ENCODE assay signal across 19 cellular contexts in the genomic region with DNA sequence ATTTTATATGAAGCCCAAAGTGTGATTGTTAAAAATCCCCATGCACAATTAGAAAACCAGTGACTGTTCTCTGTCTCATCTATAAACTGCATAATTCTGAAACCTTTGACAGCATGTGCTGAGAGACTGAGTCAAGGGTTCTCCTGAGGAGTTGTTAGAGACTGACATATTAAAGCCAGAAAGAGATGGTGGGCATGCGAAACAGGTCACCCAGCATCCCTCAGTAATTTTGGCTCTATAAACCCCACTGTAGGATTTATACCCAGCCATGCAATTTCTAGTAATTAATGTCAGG. TPM values are rescaled to one million over a fixed set of nuclear protein-coding genes. Genes with fewer than 3 reads are reported as not detected.
DNase-seq lines count a peak whose midpoint lies in the region; ATAC-seq, FAIRE-seq and TF ChIP-seq lines count a peak whose summit lies in the region.
"Had no signal": no experiment of that assay in that cellular context is flagged by ENCODE, and none has a peak within 500 bp of the region (broad histone marks: within the 10 kb centered on the region; RNA-seq: fewer than 3 reads in every experiment).

No MANE protein-coding gene starts in this region.

- no peak for FAIRE-seq in D721Med (lab: Jason Lieb, UNC)
- FAIRE-seq: frontal cortex, TTC549 had no signal

- peaks cover 21% of the 10 kb centered on the region for H3F3A ChIP-seq in smooth muscle cell (ENCODE audit: low read depth)

- H3K36me3 ChIP-seq in gastroesophageal sphincter = no peaks in the 10 kb centered on the region
- no peaks in the 10 kb centered on the region for H3K36me3 ChIP-seq in smooth muscle cell (ENCODE audit: low read depth)

- H3K4me1 ChIP-seq in gastroesophageal sphincter (peaks cover 0 to 73% (median 0%) of the 10 kb centered on the region in 3 donors), smooth muscle cell (ENCODE audit: low read depth) (peaks cover 49% of the 10 kb centered on the region)

- H3K9me3 ChIP-seq in gastroesophageal sphincter (no peaks in the 10 kb centered on the region), smooth muscle cell (replicated peaks; ENCODE audit: low read depth) (no peaks in the 10 kb centered on the region)

- ATAC-seq in gastroesophageal sphincter = no peak
- ATAC-seq: activated CD8-positive, alpha-beta T cell treated with anti-CD3 and anti-CD28 coated beads, Interleukin-2, amount 10 ng/mL, durations not matched to agents 7 days and 5 days; activated T-helper 17 cell treated with anti-CD3 and anti-CD28 coated beads, Interleukin-2, amount 50 U/mL, for 72 hours had no signal

- DNase-seq in AG09309 (ENCODE audit: low read depth) (no peak), astrocyte of the spinal cord (ENCODE audit: low read depth, low spot score) (no peak), smooth muscle cell (lab: John Stamatoyannopoulos, UW; ENCODE audit: unreplicated experiment) (no peak), H4 (ENCODE audit: low spot score) (no peak), posterior vena cava (ENCODE audit: low spot score) (no peak), D721Med (ENCODE audit: insufficient read length, low spot score) (no peak)
- no peak for DNase-seq in activated naive CD4-positive, alpha-beta T cell treated with Interleukin-2 at 50 U/mL for 16 hours
- DNase-seq: activated CD8-positive, alpha-beta T cell treated with anti-CD3 and anti-CD28 coated beads, Interleukin-2, amount 10 ng/mL, durations not matched to agents 7 days and 5 days; anterior cingulate cortex; mesendoderm; NCI-H1694 treated with DMSO at 0.1 percent for 48 hours; NCI-H524; occipital lobe; stimulated activated CD4-positive, alpha-beta T cell treated with anti-CD3 and anti-CD28 coated beads, Interleukin-12 subunit alpha, Interleukin-12 subunit beta, amount 100 ng/mL, for 4 hours had no signal

- no peak for TF ChIP-seq POLR2A in gastroesophageal sphincter (IDR thresholded peaks at IDR 0.05)

- peak overlapping the region; percentile 44 for H3K9ac ChIP-seq in smooth muscle cell (ENCODE audit: low read depth)

- H2AFZ ChIP-seq in smooth muscle cell (ENCODE audit: low read depth) = no peak overlapping the region

- H3K4me3 ChIP-seq in AG09309 (ENCODE audit: control insufficient read depth, low read depth, low read length) (peak overlapping the region; percentile 90), astrocyte of the spinal cord (ENCODE audit: low read depth, low read length) (peak overlapping the region; percentile 4), gastroesophageal sphincter (peak overlapping the region in 1 of 2 donors; percentile 79), smooth muscle cell (peak overlapping the region; percentile 73)

- no peak for TF ChIP-seq CTCF in AG09309 (IDR thresholded peaks at IDR 0.05; ENCODE audit: control insufficient read depth, insufficient read depth, low read depth, low read length, missing control alignments)
- no peak for TF ChIP-seq CTCF in astrocyte of the spinal cord (IDR thresholded peaks at IDR 0.05; ENCODE audit: low read depth, low read length)
- TF ChIP-seq CTCF in gastroesophageal sphincter (IDR thresholded peaks at IDR 0.05) = no peak
- TF ChIP-seq CTCF in smooth muscle cell (IDR thresholded peaks at IDR 0.05; ENCODE audit: borderline replicate concordance, insufficient read depth, poor library complexity, severe bottlenecking) = no peak
- no peak for TF ChIP-seq CTCF in D721Med (IDR thresholded peaks at IDR 0.05; ENCODE audit: insufficient read depth, missing control alignments)

- H3K27ac ChIP-seq in gastroesophageal sphincter (peak overlapping the region in 3 of 4 donors; percentile 59 to 89 (median 62)), smooth muscle cell (ENCODE audit: low read depth) (peak overlapping the region; percentile 91)

- 60 to 67% methylated on average over 1 of the region's 1 CpG for WGBS in gastroesophageal sphincter (ENCODE audit: low coverage in 1 of 2), 2 donors
- WGBS in smooth muscle cell (ENCODE audit: low lambda C conversion rate) = 64% methylated on average over 1 of the region's 1 CpG

- in situ Hi-C loops in astrocyte of the spinal cord (cut with HindIII; ENCODE audit: low sequenced_read_pairs) = no loop called here

- H3K4me2 ChIP-seq in smooth muscle cell = peak overlapping the region; percentile 87

- peaks cover 14% of the 10 kb centered on the region for H4K20me1 ChIP-seq in smooth muscle cell (ENCODE audit: low read depth)

- intact Hi-C loops in posterior vena cava (cut with DNase I) = loop anchor here in 1 of 2 donors (10.0 kb wide), 1 partner anchor 53 kb away; no protein-coding TSS in a partner anchor

- TF ChIP-seq EP300 in gastroesophageal sphincter (IDR thresholded peaks at IDR 0.05) = no peak

- H3K79me2 ChIP-seq in smooth muscle cell (ENCODE audit: low read depth) = peaks cover 63% of the 10 kb centered on the region

- H3K27me3 ChIP-seq in gastroesophageal sphincter (peaks cover 23% of the 10 kb centered on the region), smooth muscle cell (ENCODE audit: low read depth) (no peaks in the 10 kb centered on the region)

RNA-seq across cellular contexts. Expression of a gene that starts 3.6 kb away (rescaled TPM):
- total RNA-seq in gastroesophageal sphincter = 10 to 100 TPM; 12.5 to 43.3 (median 32.1) TPM
- total RNA-seq in smooth muscle cell = 49.1 and 54.1 TPM in 2 replicates
- 11.4 and 14.3 TPM in 2 replicates for polyA plus RNA-seq in smooth muscle cell
- 2.9 and 3.1 TPM in 2 replicates for total RNA-seq in H4 (2014; rRNA removed; shearing (Covaris generic))
- total RNA-seq in posterior vena cava = 100 to 1,000 TPM in 1 of 2 donors, 10 to 100 TPM in 1; 87.2 to 151 TPM
- total RNA-seq: activated CD8-positive, alpha-beta T cell treated with anti-CD3 and anti-CD28 coated beads, Interleukin-2, amount 10 ng/mL, durations not matched to agents 7 days and 5 days; dermis microvascular lymphatic vessel endothelial cell had no signal
